2 cellular contexts compared by ENCODE assay signal in genomic region chr19:50192463-50193211, GRCh38.
A peak's percentile ranks its signal among the peaks of the same experiment; 100 is the strongest.
TF ChIP-seq lines count a peak whose summit lies in the region.

No MANE protein-coding gene starts in this region.

TF ChIP-seq in A549, 52 proteins besides CTCF, POLR2A, EP300 and RAD21:
- no peak for TF ChIP-seq FOSL2 (IDR thresholded peaks at IDR 0.05)
- no peak for TF ChIP-seq FOSL2 (CRISPR knock-in tag; IDR thresholded peaks at IDR 0.05)
- TF ChIP-seq, protein P1, sequence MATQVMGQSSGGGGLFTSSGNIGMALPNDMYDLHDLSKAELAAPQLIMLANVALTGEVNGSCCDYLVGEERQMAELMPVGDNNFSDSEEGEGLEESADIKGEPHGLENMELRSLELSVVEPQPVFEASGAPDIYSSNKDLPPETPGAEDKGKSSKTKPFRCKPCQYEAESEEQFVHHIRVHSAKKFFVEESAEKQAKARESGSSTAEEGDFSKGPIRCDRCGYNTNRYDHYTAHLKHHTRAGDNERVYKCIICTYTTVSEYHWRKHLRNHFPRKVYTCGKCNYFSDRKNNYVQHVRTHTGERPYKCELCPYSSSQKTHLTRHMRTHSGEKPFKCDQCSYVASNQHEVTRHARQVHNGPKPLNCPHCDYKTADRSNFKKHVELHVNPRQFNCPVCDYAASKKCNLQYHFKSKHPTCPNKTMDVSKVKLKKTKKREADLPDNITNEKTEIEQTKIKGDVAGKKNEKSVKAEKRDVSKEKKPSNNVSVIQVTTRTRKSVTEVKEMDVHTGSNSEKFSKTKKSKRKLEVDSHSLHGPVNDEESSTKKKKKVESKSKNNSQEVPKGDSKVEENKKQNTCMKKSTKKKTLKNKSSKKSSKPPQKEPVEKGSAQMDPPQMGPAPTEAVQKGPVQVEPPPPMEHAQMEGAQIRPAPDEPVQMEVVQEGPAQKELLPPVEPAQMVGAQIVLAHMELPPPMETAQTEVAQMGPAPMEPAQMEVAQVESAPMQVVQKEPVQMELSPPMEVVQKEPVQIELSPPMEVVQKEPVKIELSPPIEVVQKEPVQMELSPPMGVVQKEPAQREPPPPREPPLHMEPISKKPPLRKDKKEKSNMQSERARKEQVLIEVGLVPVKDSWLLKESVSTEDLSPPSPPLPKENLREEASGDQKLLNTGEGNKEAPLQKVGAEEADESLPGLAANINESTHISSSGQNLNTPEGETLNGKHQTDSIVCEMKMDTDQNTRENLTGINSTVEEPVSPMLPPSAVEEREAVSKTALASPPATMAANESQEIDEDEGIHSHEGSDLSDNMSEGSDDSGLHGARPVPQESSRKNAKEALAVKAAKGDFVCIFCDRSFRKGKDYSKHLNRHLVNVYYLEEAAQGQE (IDR thresholded peaks at IDR 0.05), result peak; percentile 61; the same call in 1 of the 2 replicates

TF ChIP-seq in HCT116, 20 proteins besides CTCF, POLR2A, EP300 and RAD21:
- no peak for TF ChIP-seq EZH2phosphoT487 (IDR thresholded peaks at IDR 0.05; ENCODE audit: borderline replicate concordance)
- TF ChIP-seq, protein P1 (IDR thresholded peaks at IDR 0.05; ENCODE audit: low read depth), result peak; percentile 44
